8 cellular contexts compared by ENCODE assay signal in the genomic region with DNA sequence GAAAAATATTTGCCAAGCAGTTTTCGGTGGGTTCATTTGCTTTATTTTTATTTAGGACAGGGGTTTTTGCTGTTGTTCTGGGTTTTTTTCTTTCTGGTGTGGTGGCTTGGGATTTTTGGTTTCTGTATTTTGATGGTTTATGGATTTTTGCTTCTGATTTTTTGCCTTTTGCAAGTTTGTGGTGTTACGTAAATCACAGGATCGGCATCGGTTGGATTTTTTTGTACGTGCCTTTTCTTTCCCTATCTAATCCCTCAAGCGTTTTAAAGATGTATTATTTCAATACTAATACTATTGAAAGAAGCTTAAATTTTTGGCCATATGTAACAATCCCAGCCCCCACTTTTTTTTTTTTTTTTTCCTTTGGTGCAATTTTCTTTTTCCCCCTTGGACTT. TPM values are rescaled to one million over a fixed set of nuclear protein-coding genes. Genes with fewer than 3 reads are reported as not detected.
DNase-seq lines count a peak whose midpoint lies in the region; ATAC-seq and TF ChIP-seq lines count a peak whose summit lies in the region.
"Had no signal": no experiment of that assay in that cellular context is flagged by ENCODE, and none has a peak within 500 bp of the region (broad histone marks: within the 10 kb centered on the region; RNA-seq: fewer than 3 reads in every experiment).

No MANE protein-coding gene starts in this region.

- DNase-seq in activated CD8-positive, alpha-beta T cell treated with anti-CD3 and anti-CD28 coated beads for 36 hours, result no peak
- no peak for DNase-seq in stimulated activated naive CD8-positive, alpha-beta T cell treated with anti-CD3 and anti-CD28 coated beads, Interleukin-15, amount 100 ng/mL, for 72 hours
- DNase-seq in SW 1271 (lab: John Stamatoyannopoulos, UW) (no peak), kidney tubule cell (ENCODE audit: low spot score) (no peak)

- peaks cover 58% of the 10 kb centered on the region for H3K4me1 Mint-ChIP-seq in activated CD8-positive, alpha-beta T cell treated with anti-CD3 and anti-CD28 coated beads for 36 hours (ENCODE audit: low read depth)
- H3K4me1 Mint-ChIP-seq in stimulated activated naive CD8-positive, alpha-beta T cell treated with anti-CD3 and anti-CD28 coated beads, Interleukin-15, amount 100 ng/mL, for 72 hours, result peaks cover 57% of the 10 kb centered on the region

- H3K9me3 Mint-ChIP-seq in activated CD8-positive, alpha-beta T cell treated with anti-CD3 and anti-CD28 coated beads for 36 hours, result no peaks in the 10 kb centered on the region
- no peaks in the 10 kb centered on the region for H3K9me3 Mint-ChIP-seq in stimulated activated naive CD8-positive, alpha-beta T cell treated with anti-CD3 and anti-CD28 coated beads, Interleukin-15, amount 100 ng/mL, for 72 hours

- peaks cover 21% of the 10 kb centered on the region for H3K27me3 ChIP-seq in HUES48 (ENCODE audit: control insufficient read depth, insufficient read depth, low read length)
- peaks cover 11% of the 10 kb centered on the region for H3K27me3 ChIP-seq in iPS-15b (ENCODE audit: control insufficient read depth, insufficient read depth, low read length)

- H3K9ac ChIP-seq in HUES48 (ENCODE audit: low read depth, low read length) (peak overlapping the region; percentile 100), iPS-15b (ENCODE audit: low read depth, low read length) (no peak overlapping the region)

- peak overlapping the region; percentile 83 for H3K4me3 ChIP-seq in HUES48 (ENCODE audit: low read depth, low read length)
- H3K4me3 ChIP-seq in iPS-15b (ENCODE audit: low read depth, low read length), result peak overlapping the region; percentile 83

- H3K9me3 ChIP-seq in HUES48 (ENCODE audit: control insufficient read depth, insufficient read depth, low read length) (no peaks in the 10 kb centered on the region), iPS-15b (ENCODE audit: control insufficient read depth, insufficient read depth, low read length) (no peaks in the 10 kb centered on the region)

- peaks cover 6% of the 10 kb centered on the region for H3K36me3 Mint-ChIP-seq in activated CD8-positive, alpha-beta T cell treated with anti-CD3 and anti-CD28 coated beads for 36 hours (ENCODE audit: low read depth)

- H3K4me3 Mint-ChIP-seq in activated CD8-positive, alpha-beta T cell treated with anti-CD3 and anti-CD28 coated beads for 36 hours, result peak overlapping the region; percentile 93
- peak overlapping the region; percentile 94 to 99 for H3K4me3 Mint-ChIP-seq in stimulated activated naive CD8-positive, alpha-beta T cell treated with anti-CD3 and anti-CD28 coated beads, Interleukin-15, amount 100 ng/mL, for 72 hours

- H3K36me3 ChIP-seq in HUES48 (ENCODE audit: control insufficient read depth, insufficient read depth, low read length) (no peaks in the 10 kb centered on the region), iPS-15b (ENCODE audit: control insufficient read depth, insufficient read depth, low read length) (no peaks in the 10 kb centered on the region)

- peak overlapping the region; percentile 98 for H3K27ac Mint-ChIP-seq in activated CD8-positive, alpha-beta T cell treated with anti-CD3 and anti-CD28 coated beads for 36 hours
- peak overlapping the region; percentile 100 for H3K27ac Mint-ChIP-seq in stimulated activated naive CD8-positive, alpha-beta T cell treated with anti-CD3 and anti-CD28 coated beads, Interleukin-15, amount 100 ng/mL, for 72 hours

- ATAC-seq in activated CD8-positive, alpha-beta T cell treated with anti-CD3 and anti-CD28 coated beads for 36 hours, result no peak
- no peak for ATAC-seq in stimulated activated naive CD8-positive, alpha-beta T cell treated with anti-CD3 and anti-CD28 coated beads, Interleukin-15, amount 100 ng/mL, for 72 hours
- ATAC-seq in HG02852 (IDR thresholded peaks at IDR 0.05; ENCODE audit: unreplicated experiment), result no peak

- peaks cover 51% of the 10 kb centered on the region for H3K4me1 ChIP-seq in HUES48 (ENCODE audit: control insufficient read depth, insufficient read depth, low read length)
- H3K4me1 ChIP-seq in iPS-15b (ENCODE audit: control insufficient read depth, insufficient read depth, low read length), result peaks cover 24% of the 10 kb centered on the region

- CTCF ChIA-PET in activated CD8-positive, alpha-beta T cell treated with anti-CD3 and anti-CD28 coated beads for 36 hours (lab: Charles Lee), result interaction anchor here (0.7 to 5.3 kb wide), 12 partner anchors 55 to 1206 kb away, joined by 3 to 79 read pairs (median 4); no protein-coding TSS in a partner anchor

- intact Hi-C loops in activated CD8-positive, alpha-beta T cell treated with anti-CD3 and anti-CD28 coated beads for 36 hours (cut with micrococcal nuclease), result loop anchor here (2.0 to 10.0 kb wide), 8 partner anchors 53 to 1289 kb away; no protein-coding TSS in a partner anchor

- POLR2A ChIA-PET in activated CD8-positive, alpha-beta T cell treated with anti-CD3 and anti-CD28 coated beads for 36 hours (lab: Charles Lee), result interaction anchor here (0.6 to 9.0 kb wide), 27 partner anchors 8 to 551 kb away, joined by 3 to 134 read pairs (median 4); no protein-coding TSS in a partner anchor

- H3K27me3 Mint-ChIP-seq in activated CD8-positive, alpha-beta T cell treated with anti-CD3 and anti-CD28 coated beads for 36 hours, result no peaks in the 10 kb centered on the region
- H3K27me3 Mint-ChIP-seq in stimulated activated naive CD8-positive, alpha-beta T cell treated with anti-CD3 and anti-CD28 coated beads, Interleukin-15, amount 100 ng/mL, for 72 hours, result no peaks in the 10 kb centered on the region

- H3K27ac ChIP-seq in HUES48 (ENCODE audit: low read depth, low read length), result peak overlapping the region; percentile 99

- no peak for TF ChIP-seq CTCF in activated CD8-positive, alpha-beta T cell treated with anti-CD3 and anti-CD28 coated beads for 36 hours (IDR thresholded peaks at IDR 0.05)

RNA-seq across cellular contexts. Expression of gene BCL6, which starts 0.8 kb away (rescaled TPM):
- 10 to 100 TPM; 13.7 to 14.0 TPM for total RNA-seq in activated CD8-positive, alpha-beta T cell treated with anti-CD3 and anti-CD28 coated beads for 36 hours

RNA-seq across cellular contexts. Expression of gene RTP2, which starts 43.7 kb away (rescaled TPM):
- not detected for total RNA-seq in activated CD8-positive, alpha-beta T cell treated with anti-CD3 and anti-CD28 coated beads for 36 hours
- total RNA-seq: LHCN-M2 had no signal
